In the genomic region with DNA sequence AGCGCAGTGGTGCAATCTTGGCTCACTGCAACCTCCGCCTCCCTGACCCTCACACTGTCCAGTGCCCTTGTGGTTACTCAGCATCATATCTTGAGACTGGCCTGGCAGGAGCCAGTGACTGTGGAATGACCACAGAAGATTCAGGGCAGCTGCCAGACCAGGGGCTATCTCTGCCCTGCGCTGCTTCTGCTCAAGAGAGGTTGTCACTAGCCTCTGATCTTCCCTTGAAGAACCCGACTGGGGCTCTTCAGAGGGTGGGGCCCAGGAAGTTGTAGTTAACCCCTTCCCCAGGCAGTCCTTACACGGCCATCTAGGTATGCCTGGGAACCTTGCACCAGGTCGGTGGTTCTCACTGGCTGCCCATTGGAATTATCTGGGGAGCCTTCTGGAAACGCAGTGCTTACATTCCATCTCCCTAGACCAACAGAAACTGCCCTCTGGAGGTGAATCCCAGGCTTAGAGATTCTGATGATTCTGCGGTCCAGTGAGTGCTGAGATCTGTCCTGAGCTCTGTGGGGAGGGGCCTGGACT, we compare ENCODE assay signal across 10 cellular contexts. TPM values are rescaled to one million over a fixed set of nuclear protein-coding genes. Genes with fewer than 3 reads are reported as not detected.
DNase-seq lines count a peak whose midpoint lies in the region; ATAC-seq, FAIRE-seq and TF ChIP-seq lines count a peak whose summit lies in the region.
"Had no signal": no experiment of that assay in that cellular context is flagged by ENCODE, and none has a peak within 500 bp of the region (broad histone marks: within the 10 kb centered on the region; RNA-seq: fewer than 3 reads in every experiment).

No MANE protein-coding gene starts in this region.

- H3K4me1 Mint-ChIP-seq in astrocyte (ENCODE audit: low read depth, unreplicated experiment), result peaks cover 12% of the 10 kb centered on the region

- in situ Hi-C loops in transverse colon (cut with MboI; ENCODE audit: low pct_ligation_motif_present in 1 of 4, low pct_unique_long_range_greater_than_20kb in 1 of 4, low sequenced_read_pairs in 3 of 4), result no loop called here

- H4K20me1 ChIP-seq in astrocyte (ENCODE audit: insufficient read depth, low read length) (no peaks in the 10 kb centered on the region), hepatocyte (ENCODE audit: insufficient read depth, poor library complexity, severe bottlenecking) (no peaks in the 10 kb centered on the region)

- H3K27me3 ChIP-seq in BJ (ENCODE audit: control insufficient read depth, insufficient read depth, low read length), result no peaks in the 10 kb centered on the region
- H3K27me3 ChIP-seq in astrocyte (ENCODE audit: insufficient read depth, low read length), result no peaks in the 10 kb centered on the region
- no peaks in the 10 kb centered on the region for H3K27me3 ChIP-seq in hepatocyte
- H3K27me3 ChIP-seq in parathyroid adenoma (ENCODE audit: control insufficient read depth, insufficient read depth, low read length), result no peaks in the 10 kb centered on the region
- no peaks in the 10 kb centered on the region for H3K27me3 ChIP-seq in transverse colon

- FAIRE-seq in astrocyte (lab: Jason Lieb, UNC), result no peak

- no peaks in the 10 kb centered on the region for H3K79me2 ChIP-seq in astrocyte (ENCODE audit: insufficient read depth, low read length)
- no peaks in the 10 kb centered on the region for H3K79me2 ChIP-seq in hepatocyte
- H3K79me2 ChIP-seq in parathyroid adenoma, result no peaks in the 10 kb centered on the region

- H3K9me3 ChIP-seq in astrocyte (ENCODE audit: insufficient read depth, low read depth, low read length), result no peaks in the 10 kb centered on the region
- H3K9me3 ChIP-seq in hepatocyte (ENCODE audit: low read depth), result no peaks in the 10 kb centered on the region
- no peaks in the 10 kb centered on the region for H3K9me3 ChIP-seq in parathyroid adenoma (ENCODE audit: control insufficient read depth, low read length)
- no peaks in the 10 kb centered on the region for H3K9me3 ChIP-seq in transverse colon

- TF ChIP-seq POLR2A in transverse colon (IDR thresholded peaks at IDR 0.05), result no peak

- H3K36me3 Mint-ChIP-seq in astrocyte (ENCODE audit: low read depth, unreplicated experiment), result peaks cover 48% of the 10 kb centered on the region

- intact Hi-C loops in transverse colon (cut with DNase I; ENCODE audit: low total_unique reads), result no loop called here

- H3K4me2 ChIP-seq in astrocyte (ENCODE audit: low read length) (peak overlapping the region; percentile 31), hepatocyte (no peak overlapping the region), parathyroid adenoma (ENCODE audit: low read length) (no peak overlapping the region)

- H2AFZ ChIP-seq in astrocyte (ENCODE audit: low read depth, low read length), result no peak overlapping the region
- H2AFZ ChIP-seq in hepatocyte, result no peak overlapping the region
- no peak overlapping the region for H2AFZ ChIP-seq in parathyroid adenoma

- peaks cover 15% of the 10 kb centered on the region for H3K36me3 ChIP-seq in BJ (ENCODE audit: control insufficient read depth, insufficient read depth, low read length)
- H3K36me3 ChIP-seq in astrocyte (ENCODE audit: insufficient read depth, low read length), result peaks cover 13% of the 10 kb centered on the region
- H3K36me3 ChIP-seq in hepatocyte (replicated peaks; ENCODE audit: insufficient read depth, low read depth), result no peaks in the 10 kb centered on the region
- no peaks in the 10 kb centered on the region for H3K36me3 ChIP-seq in parathyroid adenoma (ENCODE audit: control insufficient read depth, insufficient read depth, low read length)
- H3K36me3 ChIP-seq in transverse colon, result peaks cover 0 to 37% (median 14%) of the 10 kb centered on the region in 4 donors

- POLR2A ChIA-PET in BJ (lab: Charles Lee), result no interaction called here

- H3K4me1 ChIP-seq in astrocyte (ENCODE audit: insufficient read depth, low read length), result peaks cover 12% of the 10 kb centered on the region
- H3K4me1 ChIP-seq in hepatocyte (ENCODE audit: insufficient read depth), result peaks cover 3% of the 10 kb centered on the region
- H3K4me1 ChIP-seq in parathyroid adenoma, result no peaks in the 10 kb centered on the region
- H3K4me1 ChIP-seq in transverse colon, result peaks cover 0 to 13% (median 5%) of the 10 kb centered on the region in 4 donors

- 58% methylated on average over 8 of the region's 8 CpGs for WGBS in hepatocyte (ENCODE audit: low lambda C conversion rate, missing lambda C conversion rate)
- 56% methylated on average over 8 of the region's 8 CpGs; no CpG with 5 or more reads in 1 of the 2 donors for WGBS in transverse colon (ENCODE audit: low coverage in 1 of 2), 2 donors

- no peak overlapping the region for H3K27ac Mint-ChIP-seq in astrocyte (ENCODE audit: unreplicated experiment)

- CTCF ChIA-PET in BJ (lab: Yijun Ruan, JAX), result interaction anchor here (0.7 to 1.9 kb wide), 6 partner anchors 9 to 77 kb away, joined by 3 to 6 read pairs (median 4); no protein-coding TSS in a partner anchor

- TF ChIP-seq CTCF in BJ (IDR thresholded peaks at IDR 0.05; ENCODE audit: insufficient read depth, low read depth, low read length) (peak; percentile 33; the same call in 1 of the 2 replicates), astrocyte (IDR thresholded peaks at IDR 0.05; ENCODE audit: insufficient read depth, low read depth, low read length) (no peak), hepatocyte (IDR thresholded peaks at IDR 0.05; ENCODE audit: poor library complexity) (peak; percentile 29), parathyroid adenoma (IDR thresholded peaks at IDR 0.05) (peak; percentile 44), transverse colon (IDR thresholded peaks at IDR 0.05) (peak in 2 of 5 experiments; percentile 15 to 20)

- peak overlapping the region; percentile 5 for H3K27ac ChIP-seq in astrocyte (ENCODE audit: low read depth, low read length)
- no peak overlapping the region for H3K27ac ChIP-seq in hepatocyte
- no peak overlapping the region for H3K27ac ChIP-seq in parathyroid adenoma
- peak overlapping the region in 2 of 4 donors; percentile 21 to 54 for H3K27ac ChIP-seq in transverse colon

- H3K9me3 Mint-ChIP-seq in astrocyte (ENCODE audit: unreplicated experiment), result no peaks in the 10 kb centered on the region

- no peak overlapping the region for H3K9ac ChIP-seq in astrocyte (ENCODE audit: low read length)
- H3K9ac ChIP-seq in parathyroid adenoma, result no peak overlapping the region

- H3K4me3 Mint-ChIP-seq in astrocyte (ENCODE audit: unreplicated experiment), result no peak overlapping the region

- ATAC-seq in HG03039 (IDR thresholded peaks at IDR 0.05; ENCODE audit: unreplicated experiment), result no peak
- no peak for ATAC-seq in GM19397 (IDR thresholded peaks at IDR 0.05; ENCODE audit: unreplicated experiment)

- DNase-seq in BJ (ENCODE audit: low read depth) (no peak), astrocyte (ENCODE audit: low read depth) (peak; percentile 37), hepatocyte (ENCODE audit: low spot score) (no peak), transverse colon (no peak), NCI-H1092 treated with DMSO at 0.1 percent for 48 hours (lab: John Stamatoyannopoulos, UW) (no peak)
- DNase-seq: DMS 273 treated with DMSO at 0.1 percent for 48 hours; effector CD4-positive, alpha-beta T cell had no signal

- H3K27me3 Mint-ChIP-seq in astrocyte (ENCODE audit: low read depth, unreplicated experiment), result no peaks in the 10 kb centered on the region

- H3K9me2 ChIP-seq in hepatocyte (replicated peaks; ENCODE audit: insufficient read depth), result no peaks in the 10 kb centered on the region

- TF ChIP-seq EP300 in transverse colon (IDR thresholded peaks at IDR 0.05; ENCODE audit: low read depth), result no peak

- H3K4me3 ChIP-seq in BJ (ENCODE audit: low read depth, low read length), result no peak overlapping the region
- H3K4me3 ChIP-seq in astrocyte (ENCODE audit: insufficient read depth, low read depth, low read length), result no peak overlapping the region
- no peak overlapping the region for H3K4me3 ChIP-seq in hepatocyte
- H3K4me3 ChIP-seq in parathyroid adenoma (ENCODE audit: low read depth, low read length), result no peak overlapping the region
- H3K4me3 ChIP-seq in transverse colon, result no peak overlapping the region

RNA-seq across cellular contexts. Expression of a gene that starts 41.4 kb away (rescaled TPM):
- 7.1 and 12.4 TPM in 2 replicates for polyA plus RNA-seq in BJ (2011; rRNA removed)
- polyA minus RNA-seq in BJ (2011; rRNA and poly(A)+ RNA removed), result 10.7 and 17.3 TPM in 2 replicates
- 84.1 and 98.6 TPM in 2 replicates for total RNA-seq in astrocyte
- total RNA-seq in hepatocyte, result 41.8 and 54.2 TPM in 2 replicates
- 37.1 and 42.7 TPM in 2 replicates for polyA plus RNA-seq in hepatocyte
- total RNA-seq in transverse colon, result 100 to 1,000 TPM in 2 of 4 donors, 10 to 100 TPM in 2; 58.1 to 273 (median 94.7) TPM
